ENCODE assay signal across 9 cellular contexts in genomic region chr2:37287966-37288365, GRCh38. TPM values are rescaled to one million over a fixed set of nuclear protein-coding genes. Genes with fewer than 3 reads are reported as not detected.
DNase-seq lines count a peak whose midpoint lies in the region; ATAC-seq, FAIRE-seq and TF ChIP-seq lines count a peak whose summit lies in the region.
"Had no signal": no experiment of that assay in that cellular context is flagged by ENCODE, and none has a peak within 500 bp of the region (broad histone marks: within the 10 kb centered on the region; RNA-seq: fewer than 3 reads in every experiment).

No MANE protein-coding gene starts in this region.

- H3K9me3 Mint-ChIP-seq in activated naive CD8-positive, alpha-beta T cell treated with anti-CD3 and anti-CD28 coated beads, Interleukin-2, amount 50 U/mL, for 24 hours = no peaks in the 10 kb centered on the region
- no peaks in the 10 kb centered on the region for H3K9me3 Mint-ChIP-seq in activated naive CD8-positive, alpha-beta T cell treated with anti-CD3 and anti-CD28 coated beads for 36 hours
- no peaks in the 10 kb centered on the region for H3K9me3 Mint-ChIP-seq in stimulated activated naive CD8-positive, alpha-beta T cell treated with anti-CD3 and anti-CD28 coated beads, Interleukin-15, amount 100 ng/mL, for 72 hours
- H3K9me3 Mint-ChIP-seq in activated CD8-positive, alpha-beta memory T cell treated with anti-CD3 and anti-CD28 coated beads, Interleukin-2, amount 10 ng/mL, durations not matched to agents 7 days and 5 days (ENCODE audit: low read depth) = no peaks in the 10 kb centered on the region
- H3K9me3 Mint-ChIP-seq: mesothelial cell of epicardium had no signal

- peaks cover 33% of the 10 kb centered on the region for H3K36me3 Mint-ChIP-seq in activated naive CD8-positive, alpha-beta T cell treated with anti-CD3 and anti-CD28 coated beads, Interleukin-2, amount 50 U/mL, for 24 hours (ENCODE audit: low read depth)
- H3K36me3 Mint-ChIP-seq in activated naive CD8-positive, alpha-beta T cell treated with anti-CD3 and anti-CD28 coated beads for 36 hours = peaks cover 20% of the 10 kb centered on the region
- peaks cover 12% of the 10 kb centered on the region for H3K36me3 Mint-ChIP-seq in activated CD8-positive, alpha-beta memory T cell treated with anti-CD3 and anti-CD28 coated beads, Interleukin-2, amount 10 ng/mL, durations not matched to agents 7 days and 5 days

- H3K4me3 ChIP-seq in bronchial epithelial cell (ENCODE audit: low read depth, low read length) = no peak overlapping the region

- ATAC-seq in activated naive CD8-positive, alpha-beta T cell treated with anti-CD3 and anti-CD28 coated beads, Interleukin-2, amount 50 U/mL, for 24 hours = peak; percentile 71
- ATAC-seq in stimulated activated naive CD8-positive, alpha-beta T cell treated with anti-CD3 and anti-CD28 coated beads, Interleukin-15, amount 100 ng/mL, for 72 hours = peak; percentile 55
- no peak for ATAC-seq in activated CD8-positive, alpha-beta memory T cell treated with anti-CD3 and anti-CD28 coated beads, Interleukin-2, amount 10 ng/mL, durations not matched to agents 7 days and 5 days

- no peak for FAIRE-seq in bronchial epithelial cell (lab: Jason Lieb, UNC)

- H3K27me3 ChIP-seq in bronchial epithelial cell (ENCODE audit: control insufficient read depth, insufficient read depth, low read length) = no peaks in the 10 kb centered on the region

- no peak overlapping the region for H3K4me3 Mint-ChIP-seq in activated naive CD8-positive, alpha-beta T cell treated with anti-CD3 and anti-CD28 coated beads, Interleukin-2, amount 50 U/mL, for 24 hours
- no peak overlapping the region for H3K4me3 Mint-ChIP-seq in activated naive CD8-positive, alpha-beta T cell treated with anti-CD3 and anti-CD28 coated beads for 36 hours
- H3K4me3 Mint-ChIP-seq in stimulated activated naive CD8-positive, alpha-beta T cell treated with anti-CD3 and anti-CD28 coated beads, Interleukin-15, amount 100 ng/mL, for 72 hours = no peak overlapping the region
- H3K4me3 Mint-ChIP-seq in activated CD8-positive, alpha-beta memory T cell treated with anti-CD3 and anti-CD28 coated beads, Interleukin-2, amount 10 ng/mL, durations not matched to agents 7 days and 5 days = no peak overlapping the region
- H3K4me3 Mint-ChIP-seq: mesothelial cell of epicardium had no signal

- no peak for DNase-seq in activated naive CD8-positive, alpha-beta T cell treated with anti-CD3 and anti-CD28 coated beads, Interleukin-2, amount 50 U/mL, for 24 hours
- no peak for DNase-seq in activated naive CD8-positive, alpha-beta T cell treated with anti-CD3 and anti-CD28 coated beads for 36 hours
- DNase-seq in NCI-H146 (lab: John Stamatoyannopoulos, UW) = peak; percentile 48
- peak; percentile 31 for DNase-seq in bronchial epithelial cell (ENCODE audit: low read depth)
- DNase-seq in stimulated activated naive CD8-positive, alpha-beta T cell treated with anti-CD3 and anti-CD28 coated beads, Interleukin-15, amount 100 ng/mL, for 72 hours = no peak
- no peak for DNase-seq in GDM1 (lab: John Stamatoyannopoulos, UW)
- DNase-seq in activated CD8-positive, alpha-beta memory T cell treated with anti-CD3 and anti-CD28 coated beads, Interleukin-2, amount 10 ng/mL, durations not matched to agents 7 days and 5 days = no peak
- no peak for DNase-seq in mucosa of gallbladder (ENCODE audit: low spot score)

- peak; percentile 12 for TF ChIP-seq CTCF in bronchial epithelial cell (IDR thresholded peaks at IDR 0.05; ENCODE audit: insufficient read depth, low read length, severe bottlenecking)

- no peaks in the 10 kb centered on the region for H3K36me3 ChIP-seq in bronchial epithelial cell (ENCODE audit: control insufficient read depth, insufficient read depth, low read length)

- H3K27ac Mint-ChIP-seq in activated naive CD8-positive, alpha-beta T cell treated with anti-CD3 and anti-CD28 coated beads, Interleukin-2, amount 50 U/mL, for 24 hours = no peak overlapping the region
- H3K27ac Mint-ChIP-seq in activated naive CD8-positive, alpha-beta T cell treated with anti-CD3 and anti-CD28 coated beads for 36 hours = no peak overlapping the region
- peak overlapping the region in 1 of 2 donors; percentile 70 for H3K27ac Mint-ChIP-seq in stimulated activated naive CD8-positive, alpha-beta T cell treated with anti-CD3 and anti-CD28 coated beads, Interleukin-15, amount 100 ng/mL, for 72 hours
- no peak overlapping the region for H3K27ac Mint-ChIP-seq in activated CD8-positive, alpha-beta memory T cell treated with anti-CD3 and anti-CD28 coated beads, Interleukin-2, amount 10 ng/mL, durations not matched to agents 7 days and 5 days

- peaks cover 3% of the 10 kb centered on the region for H3K4me1 Mint-ChIP-seq in activated naive CD8-positive, alpha-beta T cell treated with anti-CD3 and anti-CD28 coated beads, Interleukin-2, amount 50 U/mL, for 24 hours
- H3K4me1 Mint-ChIP-seq in activated naive CD8-positive, alpha-beta T cell treated with anti-CD3 and anti-CD28 coated beads for 36 hours = no peaks in the 10 kb centered on the region
- no peaks in the 10 kb centered on the region for H3K4me1 Mint-ChIP-seq in stimulated activated naive CD8-positive, alpha-beta T cell treated with anti-CD3 and anti-CD28 coated beads, Interleukin-15, amount 100 ng/mL, for 72 hours
- no peaks in the 10 kb centered on the region for H3K4me1 Mint-ChIP-seq in activated CD8-positive, alpha-beta memory T cell treated with anti-CD3 and anti-CD28 coated beads, Interleukin-2, amount 10 ng/mL, durations not matched to agents 7 days and 5 days

- CTCF ChIA-PET in activated CD8-positive, alpha-beta memory T cell treated with anti-CD3 and anti-CD28 coated beads, Interleukin-2, amount 10 ng/mL, durations not matched to agents 7 days and 5 days (lab: Charles Lee) = interaction anchor here (0.6 to 1.4 kb wide), 3 partner anchors 88 to 327 kb away, joined by 3 read pairs; no protein-coding TSS in a partner anchor

- no peaks in the 10 kb centered on the region for H3K27me3 Mint-ChIP-seq in activated naive CD8-positive, alpha-beta T cell treated with anti-CD3 and anti-CD28 coated beads, Interleukin-2, amount 50 U/mL, for 24 hours
- H3K27me3 Mint-ChIP-seq in activated naive CD8-positive, alpha-beta T cell treated with anti-CD3 and anti-CD28 coated beads for 36 hours = no peaks in the 10 kb centered on the region
- H3K27me3 Mint-ChIP-seq in stimulated activated naive CD8-positive, alpha-beta T cell treated with anti-CD3 and anti-CD28 coated beads, Interleukin-15, amount 100 ng/mL, for 72 hours = no peaks in the 10 kb centered on the region
- H3K27me3 Mint-ChIP-seq in activated CD8-positive, alpha-beta memory T cell treated with anti-CD3 and anti-CD28 coated beads, Interleukin-2, amount 10 ng/mL, durations not matched to agents 7 days and 5 days = no peaks in the 10 kb centered on the region

RNA-seq across cellular contexts. Expression of gene PRKD3, which starts 36.7 kb away (rescaled TPM):
- total RNA-seq in activated naive CD8-positive, alpha-beta T cell treated with anti-CD3 and anti-CD28 coated beads for 36 hours = 10 to 100 TPM; 41.7 to 42.1 TPM
- total RNA-seq in bronchial epithelial cell (19.5 and 22.5 TPM in 2 replicates), mucosa of gallbladder (23.9 TPM)
- 10 to 100 TPM; 26.0 to 39.6 TPM for total RNA-seq in activated CD8-positive, alpha-beta memory T cell treated with anti-CD3 and anti-CD28 coated beads, Interleukin-2, amount 10 ng/mL, durations not matched to agents 7 days and 5 days

RNA-seq across cellular contexts. Expression of gene QPCT, which starts 56.5 kb away (rescaled TPM):
- total RNA-seq in activated naive CD8-positive, alpha-beta T cell treated with anti-CD3 and anti-CD28 coated beads for 36 hours = 1 to 10 TPM; 2.5 to 3.0 TPM
- total RNA-seq in bronchial epithelial cell (6.1 and 7.6 TPM in 2 replicates), mucosa of gallbladder (7.9 TPM)
- 1 to 10 TPM in 1 of 2 experiments, not detected in 1; 1.9 TPM for total RNA-seq in activated CD8-positive, alpha-beta memory T cell treated with anti-CD3 and anti-CD28 coated beads, Interleukin-2, amount 10 ng/mL, durations not matched to agents 7 days and 5 days

RNA-seq across cellular contexts. Expression of gene NDUFAF7, which starts 56.5 kb away (rescaled TPM):
- 10 to 100 TPM; 20.9 to 21.3 TPM for total RNA-seq in activated naive CD8-positive, alpha-beta T cell treated with anti-CD3 and anti-CD28 coated beads for 36 hours
- total RNA-seq in bronchial epithelial cell (15.5 and 17.9 TPM in 2 replicates), mucosa of gallbladder (11.4 TPM)
- total RNA-seq in activated CD8-positive, alpha-beta memory T cell treated with anti-CD3 and anti-CD28 coated beads, Interleukin-2, amount 10 ng/mL, durations not matched to agents 7 days and 5 days = 10 to 100 TPM; 18.1 to 24.8 TPM

RNA-seq across cellular contexts. Expression of gene CEBPZ, which starts 56.6 kb away (rescaled TPM):
- 100 to 1,000 TPM; 102 to 119 TPM for total RNA-seq in activated naive CD8-positive, alpha-beta T cell treated with anti-CD3 and anti-CD28 coated beads for 36 hours
- total RNA-seq in bronchial epithelial cell (53.5 and 62.9 TPM in 2 replicates), mucosa of gallbladder (29.2 TPM)
- total RNA-seq in activated CD8-positive, alpha-beta memory T cell treated with anti-CD3 and anti-CD28 coated beads, Interleukin-2, amount 10 ng/mL, durations not matched to agents 7 days and 5 days = 10 to 100 TPM; 52.2 to 73.3 TPM

Comparison
In these comparisons a context has a peak if more than half of its experiments do, and no peak if none do; other contexts are left out.
1. DNase-seq: peak in NCI-H146 (single experiment) and bronchial epithelial cell (single experiment); none in activated naive CD8-positive, alpha-beta T cell treated with anti-CD3 and anti-CD28 coated beads, Interleukin-2, amount 50 U/mL, for 24 hours (single experiment), activated naive CD8-positive, alpha-beta T cell treated with anti-CD3 and anti-CD28 coated beads for 36 hours (single experiment), stimulated activated naive CD8-positive, alpha-beta T cell treated with anti-CD3 and anti-CD28 coated beads, Interleukin-15, amount 100 ng/mL, for 72 hours (0 of 2), GDM1 (single experiment), activated CD8-positive, alpha-beta memory T cell treated with anti-CD3 and anti-CD28 coated beads, Interleukin-2, amount 10 ng/mL, durations not matched to agents 7 days and 5 days (single experiment) and mucosa of gallbladder (single experiment).